ENCODE assay signal across 17 cellular contexts in genomic region chr14:50758945-50759344, GRCh38.
DNase-seq lines count a peak whose midpoint lies in the region; ATAC-seq and TF ChIP-seq lines count a peak whose summit lies in the region.
"Had no signal": no experiment of that assay in that cellular context is flagged by ENCODE, and none has a peak within 500 bp of the region (broad histone marks: within the 10 kb centered on the region; RNA-seq: fewer than 3 reads in every experiment).

No MANE protein-coding gene starts in this region.

- no peaks in the 10 kb centered on the region for H3K9me3 ChIP-seq in subcutaneous abdominal adipose tissue (ENCODE audit: control insufficient read depth in 5 of 5, low read length in 5 of 5)

- H3K4me1 ChIP-seq in subcutaneous abdominal adipose tissue (ENCODE audit: control insufficient read depth in 5 of 5, insufficient read depth in 5 of 5, low read length in 5 of 5): peaks cover 4 to 26% (median 19%) of the 10 kb centered on the region in 5 donors

- no peak for TF ChIP-seq CTCF in chondrocyte (IDR thresholded peaks at IDR 0.05)

- no peak for ATAC-seq in activated naive CD4-positive, alpha-beta T cell treated with anti-CD3 and anti-CD28 coated beads, Interleukin-2, amount 50 U/mL, for 72 hours
- ATAC-seq in HG03469 (IDR thresholded peaks at IDR 0.05; ENCODE audit: unreplicated experiment) (no peak), GM19324 (IDR thresholded peaks at IDR 0.05; ENCODE audit: low FRiP score, unreplicated experiment) (no peak), HG03280 (IDR thresholded peaks at IDR 0.05; ENCODE audit: unreplicated experiment) (no peak)
- ATAC-seq: K562 had no signal

- no peak for DNase-seq in activated naive CD4-positive, alpha-beta T cell treated with anti-CD3 and anti-CD28 coated beads, Interleukin-2, amount 50 U/mL, for 72 hours (ENCODE audit: low spot score in 2 of 2)
- DNase-seq in chondrocyte (ENCODE audit: low spot score): no peak
- peak; percentile 23 for DNase-seq in iris pigment epithelial cell (ENCODE audit: low read depth)
- DNase-seq: 8988T; Calu3; CD4-positive, alpha-beta memory T cell; GOT3; NCI-H2081; NCI-H748 treated with DMSO at 0.1 percent for 48 hours; NK-92 treated with Interleukin-12 subunit alpha and Interleukin-12 subunit beta, amount 100 ng/mL, for 24 hours; SHP77 had no signal

- no peaks in the 10 kb centered on the region for H3K27me3 Mint-ChIP-seq in activated naive CD4-positive, alpha-beta T cell treated with anti-CD3 and anti-CD28 coated beads, Interleukin-2, amount 50 U/mL, for 24 hours
- no peaks in the 10 kb centered on the region for H3K27me3 Mint-ChIP-seq in chondrocyte (ENCODE audit: low read depth)
- H3K27me3 Mint-ChIP-seq: CD4-positive, alpha-beta memory T cell had no signal

- peak overlapping the region; percentile 18 for H3K27ac ChIP-seq in subcutaneous abdominal adipose tissue (ENCODE audit: low read depth, low read length)

- H3K27me3 ChIP-seq in subcutaneous abdominal adipose tissue (ENCODE audit: control insufficient read depth in 5 of 5, insufficient read depth in 4 of 5, low read length in 5 of 5): no peaks in the 10 kb centered on the region

- peak overlapping the region; percentile 14 for H3K27ac Mint-ChIP-seq in activated naive CD4-positive, alpha-beta T cell treated with anti-CD3 and anti-CD28 coated beads, Interleukin-2, amount 50 U/mL, for 24 hours
- no peak overlapping the region for H3K27ac Mint-ChIP-seq in activated naive CD4-positive, alpha-beta T cell treated with anti-CD3 and anti-CD28 coated beads, Interleukin-2, amount 50 U/mL, for 72 hours
- H3K27ac Mint-ChIP-seq in chondrocyte (ENCODE audit: unreplicated experiment): peak overlapping the region; percentile 43
- H3K27ac Mint-ChIP-seq: CD4-positive, alpha-beta memory T cell had no signal

- H3K36me3 Mint-ChIP-seq in activated naive CD4-positive, alpha-beta T cell treated with anti-CD3 and anti-CD28 coated beads, Interleukin-2, amount 50 U/mL, for 24 hours: peaks cover 26% of the 10 kb centered on the region
- peaks cover 27 to 32% of the 10 kb centered on the region in 2 donors for H3K36me3 Mint-ChIP-seq in activated naive CD4-positive, alpha-beta T cell treated with anti-CD3 and anti-CD28 coated beads, Interleukin-2, amount 50 U/mL, for 72 hours
- peaks cover 28% of the 10 kb centered on the region for H3K36me3 Mint-ChIP-seq in chondrocyte (ENCODE audit: low read depth)

- H3K36me3 ChIP-seq in subcutaneous abdominal adipose tissue (ENCODE audit: control insufficient read depth in 5 of 5, insufficient read depth in 5 of 5, low read length in 5 of 5): peaks cover 15 to 64% (median 48%) of the 10 kb centered on the region in 5 donors

- H3K4me3 ChIP-seq in subcutaneous abdominal adipose tissue (ENCODE audit: low read depth in 1 of 5, low read length in 5 of 5): no peak overlapping the region
- H3K4me3 ChIP-seq: K562 had no signal

- H3K9me3 Mint-ChIP-seq in activated naive CD4-positive, alpha-beta T cell treated with anti-CD3 and anti-CD28 coated beads, Interleukin-2, amount 50 U/mL, for 24 hours: no peaks in the 10 kb centered on the region
- H3K9me3 Mint-ChIP-seq in activated naive CD4-positive, alpha-beta T cell treated with anti-CD3 and anti-CD28 coated beads, Interleukin-2, amount 50 U/mL, for 72 hours: no peaks in the 10 kb centered on the region
- H3K9me3 Mint-ChIP-seq in chondrocyte (ENCODE audit: low read depth): no peaks in the 10 kb centered on the region
- H3K9me3 Mint-ChIP-seq: CD4-positive, alpha-beta memory T cell had no signal

- no peak overlapping the region for H3K4me3 Mint-ChIP-seq in activated naive CD4-positive, alpha-beta T cell treated with anti-CD3 and anti-CD28 coated beads, Interleukin-2, amount 50 U/mL, for 24 hours
- no peak overlapping the region for H3K4me3 Mint-ChIP-seq in chondrocyte (ENCODE audit: unreplicated experiment)
- H3K4me3 Mint-ChIP-seq: CD4-positive, alpha-beta memory T cell had no signal

- H3K9ac ChIP-seq in subcutaneous abdominal adipose tissue (ENCODE audit: low read length in 5 of 5): no peak overlapping the region

- peaks cover 25% of the 10 kb centered on the region for H3K4me1 Mint-ChIP-seq in activated naive CD4-positive, alpha-beta T cell treated with anti-CD3 and anti-CD28 coated beads, Interleukin-2, amount 50 U/mL, for 24 hours
- H3K4me1 Mint-ChIP-seq in chondrocyte (ENCODE audit: low read depth): peaks cover 23% of the 10 kb centered on the region

Comparison
In these comparisons a context has a peak if more than half of its experiments do, and no peak if none do; other contexts are left out.
1. H3K27ac Mint-ChIP-seq: peak in activated naive CD4-positive, alpha-beta T cell treated with anti-CD3 and anti-CD28 coated beads, Interleukin-2, amount 50 U/mL, for 24 hours (single experiment) and chondrocyte (single experiment); none in activated naive CD4-positive, alpha-beta T cell treated with anti-CD3 and anti-CD28 coated beads, Interleukin-2, amount 50 U/mL, for 72 hours (0 of 2).